In genomic region chr6:33711140-33712129, GRCh38 we compare ENCODE assay signal across 8 cellular contexts. TPM values are rescaled to one million over a fixed set of nuclear protein-coding genes. Genes with fewer than 3 reads are reported as not detected.
DNase-seq lines count a peak whose midpoint lies in the region; ATAC-seq and TF ChIP-seq lines count a peak whose summit lies in the region.

Gene UQCC2, minus strand, starts transcription at chr6:33711700. Its CDS starts 14 bp downstream, at chr6:33711686.

- H3K9me3 ChIP-seq in right lobe of liver, result no peaks in the 10 kb centered on the region

- TF ChIP-seq CTCF in dorsolateral prefrontal cortex (IDR thresholded peaks at IDR 0.05 in 54 of 56, conservative IDR thresholded peaks at IDR 0.05 in 2 of 56; ENCODE audit: low read depth in 1 of 56, partially characterized antibody in 56 of 56) (peak; percentile 37 to 96 (median 83)), right lobe of liver (IDR thresholded peaks at IDR 0.05) (peak; percentile 60 to 87 (median 78))

- intact Hi-C loops in dorsolateral prefrontal cortex (cut with DNase I) (loop anchor here (1.0 to 10.0 kb wide), 10 partner anchors 33 to 446 kb away; partner anchors contain the start of genes LEMD2 (in 2 of the 2), IP6K3 (in 1 of the 2) and ZBTB9 (in 1 of the 2)), right lobe of liver (cut with DNase I) (loop anchor here (5.0 to 10.0 kb wide), 2 partner anchors 51 to 53 kb away; no protein-coding TSS in a partner anchor)

- under 1% methylated on average over 50 of the region's 73 CpGs for WGBS in right lobe of liver (ENCODE audit: insufficient coverage, low coverage, low lambda C conversion rate, missing lambda C conversion rate)

- ATAC-seq in GM19397 (IDR thresholded peaks at IDR 0.05; ENCODE audit: unreplicated experiment), result peak; percentile 83
- ATAC-seq in HG03571 (IDR thresholded peaks at IDR 0.05; ENCODE audit: unreplicated experiment), result peak; percentile 80
- ATAC-seq in right lobe of liver, result peak; percentile 96 to 99 (median 98)

- H3K4me1 ChIP-seq in right lobe of liver, result peaks cover 0 to 17% (median under 1%) of the 10 kb centered on the region in 4 donors

- peaks cover 0 to 8% (median 0%) of the 10 kb centered on the region in 4 donors for H3K36me3 ChIP-seq in right lobe of liver

- H3K27ac ChIP-seq in dorsolateral prefrontal cortex (peak within 1 kb of the TSS; percentile 78 to 99 (median 94)), right lobe of liver (peak within 1 kb of the TSS; percentile 25 to 75 (median 75))

- DNase-seq in CD1c-positive myeloid dendritic cell (ENCODE audit: extremely low spot score) (peak; percentile 100), NCI-H82 (lab: John Stamatoyannopoulos, UW) (peak; percentile 100), dorsolateral prefrontal cortex (peak; percentile 94 to 97 (median 96)), right lobe of liver (peak; percentile 98 to 99 (median 99))
- peak; percentile 96 for DNase-seq in activated CD4-positive, alpha-beta T cell treated with anti-CD3 and anti-CD28 coated beads, Interleukin-2, amount 50 U/mL, for 48 hours
- DNase-seq in stimulated activated CD4-positive, alpha-beta T cell treated with anti-CD3 and anti-CD28 coated beads, Interleukin-4, amount 100 ng/mL, for 4 hours, result peak; percentile 96 to 97

- peak; percentile 70 for TF ChIP-seq POLR2A in right lobe of liver (IDR thresholded peaks at IDR 0.05)

- peak within 1 kb of the TSS; percentile 40 to 99 (median 79) for H3K4me3 ChIP-seq in dorsolateral prefrontal cortex
- peak within 1 kb of the TSS; percentile 61 to 89 (median 68) for H3K4me3 ChIP-seq in right lobe of liver

- no peaks in the 10 kb centered on the region for H3K27me3 ChIP-seq in dorsolateral prefrontal cortex
- no peaks in the 10 kb centered on the region for H3K27me3 ChIP-seq in right lobe of liver

RNA-seq across cellular contexts. Expression of gene UQCC2, which starts in this region (rescaled TPM):
- total RNA-seq in dorsolateral prefrontal cortex (10 to 100 TPM; 32.1 to 86.2 (median 53.0) TPM), right lobe of liver (10 to 100 TPM; 23.7 to 38.4 (median 31.5) TPM)

Comparison
In these comparisons a context has a peak if more than half of its experiments do, and no peak if none do; other contexts are left out.
1. Peak in every context shown above with its lines: DNase-seq, ATAC-seq, H3K4me3 ChIP-seq and H3K27ac ChIP-seq.